ENCODE assay signal across 20 cellular contexts in genomic region chr12:92122941-92123779, GRCh38. TPM values are rescaled to one million over a fixed set of nuclear protein-coding genes. Genes with fewer than 3 reads are reported as not detected.
DNase-seq lines count a peak whose midpoint lies in the region; ATAC-seq and TF ChIP-seq lines count a peak whose summit lies in the region.
"Had no signal": no experiment of that assay in that cellular context is flagged by ENCODE, and none has a peak within 500 bp of the region (broad histone marks: within the 10 kb centered on the region; RNA-seq: fewer than 3 reads in every experiment).

No MANE protein-coding gene starts in this region.

- ATAC-seq in natural killer cell = peak in 1 of 3 donors; percentile 7
- no peak for ATAC-seq in HG03432 (IDR thresholded peaks at IDR 0.05; ENCODE audit: unreplicated experiment)
- ATAC-seq in HG03521 (IDR thresholded peaks at IDR 0.05; ENCODE audit: unreplicated experiment) = no peak
- ATAC-seq: gastrocnemius medialis, right cardiac atrium had no signal

- no peaks in the 10 kb centered on the region for H3K27me3 ChIP-seq in HL-60 (ENCODE audit: insufficient read depth, poor library complexity, severe bottlenecking)
- H3K27me3 ChIP-seq: BE2C, dorsolateral prefrontal cortex, gastrocnemius medialis, SJCRH30 had no signal

- peak overlapping the region; percentile 91 for H3K27ac ChIP-seq in HL-60 (replicated peaks)
- H3K27ac ChIP-seq: gastrocnemius medialis, GM23248, SJCRH30, WERI-Rb-1 had no signal

- H3K4me3 ChIP-seq in HL-60 (replicated peaks; ENCODE audit: insufficient read depth, low read length) = no peak overlapping the region
- H3K4me3 ChIP-seq: dorsolateral prefrontal cortex, gastrocnemius medialis, GM23248, SJCRH30 had no signal

- peaks cover 41% of the 10 kb centered on the region for H3K36me3 Mint-ChIP-seq in activated CD4-positive, alpha-beta T cell treated with anti-CD3 and anti-CD28 coated beads, Interleukin-2, amount 10 ng/mL, durations not matched to agents 24 days and 14 days (ENCODE audit: low read depth)
- H3K36me3 Mint-ChIP-seq in activated naive CD8-positive, alpha-beta T cell treated with anti-CD3 and anti-CD28 coated beads for 36 hours = peaks cover 76% of the 10 kb centered on the region
- H3K36me3 Mint-ChIP-seq in natural killer cell (peaks cover 7% of the 10 kb centered on the region), HFFc6 (ENCODE audit: low read depth) (peaks cover 36% of the 10 kb centered on the region)

- no peak overlapping the region for H3K27ac Mint-ChIP-seq in activated CD4-positive, alpha-beta T cell treated with anti-CD3 and anti-CD28 coated beads, Interleukin-2, amount 10 ng/mL, durations not matched to agents 24 days and 14 days
- H3K27ac Mint-ChIP-seq in activated naive CD8-positive, alpha-beta T cell treated with anti-CD3 and anti-CD28 coated beads for 36 hours = peak overlapping the region; percentile 73
- peak overlapping the region; percentile 6 to 56 for H3K27ac Mint-ChIP-seq in natural killer cell
- H3K27ac Mint-ChIP-seq in HFFc6 = no peak overlapping the region

- H3K4me1 Mint-ChIP-seq in activated CD4-positive, alpha-beta T cell treated with anti-CD3 and anti-CD28 coated beads, Interleukin-2, amount 10 ng/mL, durations not matched to agents 24 days and 14 days = peaks cover 47% of the 10 kb centered on the region
- peaks cover 49% of the 10 kb centered on the region for H3K4me1 Mint-ChIP-seq in activated naive CD8-positive, alpha-beta T cell treated with anti-CD3 and anti-CD28 coated beads for 36 hours
- H3K4me1 Mint-ChIP-seq in natural killer cell = peaks cover 47 to 56% of the 10 kb centered on the region in 2 donors
- H3K4me1 Mint-ChIP-seq in HFFc6 (ENCODE audit: low read depth) = peaks cover 16% of the 10 kb centered on the region

- DNase-seq in activated CD4-positive, alpha-beta T cell treated with anti-CD3 and anti-CD28 coated beads, Interleukin-2, amount 10 ng/mL, durations not matched to agents 24 days and 14 days = peak; percentile 50
- DNase-seq in activated CD4-positive, alpha-beta T cell treated with anti-CD3 and anti-CD28 coated beads for 1 hour = no peak
- DNase-seq in HL-60 (ENCODE audit: low read depth in 1 of 2, low spot score in 1 of 2) (no peak), natural killer cell (no peak), HFFc6 (no peak)
- no peak for DNase-seq in activated naive CD8-positive, alpha-beta T cell treated with anti-CD3 and anti-CD28 coated beads for 36 hours
- DNase-seq: BE2C, dorsolateral prefrontal cortex, gastrocnemius medialis, GM23248, kidney, NCI-H187, NCI-H345, right cardiac atrium, SJCRH30, WERI-Rb-1 had no signal

- TF ChIP-seq CTCF in HL-60 (IDR thresholded peaks at IDR 0.05; ENCODE audit: insufficient read depth, low read length) (no peak), natural killer cell (IDR thresholded peaks at IDR 0.05) (no peak), HFFc6 (IDR thresholded peaks at IDR 0.05) (no peak)

- H3K27me3 Mint-ChIP-seq in activated CD4-positive, alpha-beta T cell treated with anti-CD3 and anti-CD28 coated beads, Interleukin-2, amount 10 ng/mL, durations not matched to agents 24 days and 14 days = no peaks in the 10 kb centered on the region
- H3K27me3 Mint-ChIP-seq in activated naive CD8-positive, alpha-beta T cell treated with anti-CD3 and anti-CD28 coated beads for 36 hours = no peaks in the 10 kb centered on the region
- H3K27me3 Mint-ChIP-seq in natural killer cell (ENCODE audit: low read depth in 2 of 2) = no peaks in the 10 kb centered on the region
- H3K27me3 Mint-ChIP-seq in HFFc6 (ENCODE audit: insufficient read depth) = no peaks in the 10 kb centered on the region; the same call in 1 of the 2 replicates

- H3K9me3 Mint-ChIP-seq in activated CD4-positive, alpha-beta T cell treated with anti-CD3 and anti-CD28 coated beads, Interleukin-2, amount 10 ng/mL, durations not matched to agents 24 days and 14 days = peaks cover 17% of the 10 kb centered on the region
- H3K9me3 Mint-ChIP-seq in activated naive CD8-positive, alpha-beta T cell treated with anti-CD3 and anti-CD28 coated beads for 36 hours = peaks cover 33% of the 10 kb centered on the region
- peaks cover 2 to 8% of the 10 kb centered on the region in 2 donors for H3K9me3 Mint-ChIP-seq in natural killer cell
- H3K9me3 Mint-ChIP-seq in HFFc6 = peaks cover 21% of the 10 kb centered on the region

- no peak overlapping the region for H3K4me3 Mint-ChIP-seq in activated CD4-positive, alpha-beta T cell treated with anti-CD3 and anti-CD28 coated beads, Interleukin-2, amount 10 ng/mL, durations not matched to agents 24 days and 14 days
- no peak overlapping the region for H3K4me3 Mint-ChIP-seq in activated naive CD8-positive, alpha-beta T cell treated with anti-CD3 and anti-CD28 coated beads for 36 hours
- no peak overlapping the region for H3K4me3 Mint-ChIP-seq in natural killer cell
- H3K4me3 Mint-ChIP-seq in HFFc6 = no peak overlapping the region
- H3K4me3 Mint-ChIP-seq: activated T-helper 1 cell treated with anti-CD3 and anti-CD28 coated beads, Interleukin-12 subunit alpha, Interleukin-12 subunit beta, Interleukin-2, Interleukin-4 antibody, amounts not matched to agents 30 ng/mL and 10 ng/mL and 1 ng/mL, durations not matched to agents 14 hours and 24 hours and 36 hours; T-helper 1 cell treated with Interleukin-12 subunit alpha and Interleukin-12 subunit beta and Interleukin-4 antibody, amounts not matched to agents 30 μg/mL and 1 μg/mL, for 36 hours had no signal

- intact Hi-C loops in activated CD4-positive, alpha-beta T cell treated with anti-CD3 and anti-CD28 coated beads, Interleukin-2, amount 10 ng/mL, durations not matched to agents 24 days and 14 days (cut with micrococcal nuclease) = no loop called here
- intact Hi-C loops in natural killer cell (cut with micrococcal nuclease) = no loop called here

RNA-seq across cellular contexts. Expression of gene BTG1, which starts 22.5 kb away (rescaled TPM):
- 84.2 and 90.8 TPM in 2 replicates for total RNA-seq in activated CD4-positive, alpha-beta T cell treated with anti-CD3 and anti-CD28 coated beads, Interleukin-2, amount 10 ng/mL, durations not matched to agents 24 days and 14 days
- 100 to 1,000 TPM; 147 to 153 TPM for total RNA-seq in activated naive CD8-positive, alpha-beta T cell treated with anti-CD3 and anti-CD28 coated beads for 36 hours
- total RNA-seq in natural killer cell = 1,000 to 10,000 TPM in 1 of 3 donors, 100 to 1,000 TPM in 2; 801 to 1,037 (median 830) TPM
- 10 to 100 TPM; 38.7 to 49.9 (median 45.3) TPM for total RNA-seq in HFFc6 (2021; fragmentation: NEBNext Ultra II Directional; extraction: Animal tissue kit (Norgen Biotek cat#: 25700))

Comparison
In these comparisons a context has a peak if more than half of its experiments do, and no peak if none do; other contexts are left out.
1. H3K27ac Mint-ChIP-seq: peak in activated naive CD8-positive, alpha-beta T cell treated with anti-CD3 and anti-CD28 coated beads for 36 hours (single experiment) and natural killer cell (2 of 2); none in activated CD4-positive, alpha-beta T cell treated with anti-CD3 and anti-CD28 coated beads, Interleukin-2, amount 10 ng/mL, durations not matched to agents 24 days and 14 days (single experiment) and HFFc6 (single experiment).